ENCODE assay signal across 8 cellular contexts in genomic region chr6:13813621-13814175, GRCh38. TPM values are rescaled to one million over a fixed set of nuclear protein-coding genes. Genes with fewer than 3 reads are reported as not detected.
DNase-seq lines count a peak whose midpoint lies in the region; ATAC-seq and TF ChIP-seq lines count a peak whose summit lies in the region.

No MANE protein-coding gene starts in this region.

- no peaks in the 10 kb centered on the region for H3K9me3 Mint-ChIP-seq in T-cell
- no peaks in the 10 kb centered on the region for H3K9me3 Mint-ChIP-seq in stimulated activated naive CD8-positive, alpha-beta T cell treated with anti-CD3 and anti-CD28 coated beads, Interleukin-15, Interleukin-2, amounts not matched to agents 100 ng/mL and 50 ng/mL, for 24 hours

- POLR2A ChIA-PET in T-cell (lab: Charles Lee) = no interaction called here

- TF ChIP-seq POLR2A in NB4 (IDR thresholded peaks at IDR 0.05; ENCODE audit: extremely low read depth, insufficient read length) = no peak

- no peak for TF ChIP-seq CTCF in NB4 (IDR thresholded peaks at IDR 0.05; ENCODE audit: low read depth, low read length)

- no peaks in the 10 kb centered on the region for H3K27me3 Mint-ChIP-seq in T-cell
- no peaks in the 10 kb centered on the region for H3K27me3 Mint-ChIP-seq in stimulated activated naive CD8-positive, alpha-beta T cell treated with anti-CD3 and anti-CD28 coated beads, Interleukin-15, Interleukin-2, amounts not matched to agents 100 ng/mL and 50 ng/mL, for 24 hours

- peak overlapping the region; percentile 83 for H2AFZ ChIP-seq in ACC112 (ENCODE audit: low read length, unreplicated experiment)

- CTCF ChIA-PET in T-cell (lab: Charles Lee) = interaction anchor here in 1 of 2 donors (0.6 to 0.9 kb wide), 2 partner anchors 19 to 239 kb away, joined by 3 to 6 read pairs; partner anchors contain the start of gene SIRT5

- H3K27me3 ChIP-seq in ACC112 (ENCODE audit: insufficient read depth, low read length) = no peaks in the 10 kb centered on the region

- peaks cover 8% of the 10 kb centered on the region; the same call in 1 of the 2 replicates for H3K36me3 ChIP-seq in ACC112 (ENCODE audit: insufficient read depth, low read length)

- peak overlapping the region; percentile 85 to 87 (median 86) for H3K4me3 Mint-ChIP-seq in T-cell
- peak overlapping the region; percentile 90 for H3K4me3 Mint-ChIP-seq in stimulated activated naive CD8-positive, alpha-beta T cell treated with anti-CD3 and anti-CD28 coated beads, Interleukin-15, Interleukin-2, amounts not matched to agents 100 ng/mL and 50 ng/mL, for 24 hours

- peaks cover 37 to 41% (median 40%) of the 10 kb centered on the region in 3 donors for H3K4me1 Mint-ChIP-seq in T-cell
- peaks cover 46% of the 10 kb centered on the region for H3K4me1 Mint-ChIP-seq in stimulated activated naive CD8-positive, alpha-beta T cell treated with anti-CD3 and anti-CD28 coated beads, Interleukin-15, Interleukin-2, amounts not matched to agents 100 ng/mL and 50 ng/mL, for 24 hours (ENCODE audit: low read depth)

- peak overlapping the region; percentile 47 to 82 for H3K27ac Mint-ChIP-seq in T-cell
- H3K27ac Mint-ChIP-seq in stimulated activated naive CD8-positive, alpha-beta T cell treated with anti-CD3 and anti-CD28 coated beads, Interleukin-15, Interleukin-2, amounts not matched to agents 100 ng/mL and 50 ng/mL, for 24 hours = peak overlapping the region; percentile 82

- ATAC-seq in HG02623 (IDR thresholded peaks at IDR 0.05; ENCODE audit: unreplicated experiment) = peak; percentile 34
- peak in 3 of 4 experiments; percentile 6 to 17 (median 11) for ATAC-seq in T-cell (replicated peaks in 1 of 4)
- ATAC-seq in left lobe of liver = peak; percentile 66

- H3K27ac ChIP-seq in ACC112 (ENCODE audit: low read depth, low read length) = peak overlapping the region; percentile 80

- H3K4me1 ChIP-seq in ACC112 (ENCODE audit: control insufficient read depth, insufficient read depth, low read length, unreplicated experiment) = peaks cover 17% of the 10 kb centered on the region

- no peaks in the 10 kb centered on the region for H3K36me3 Mint-ChIP-seq in T-cell
- peaks cover 4% of the 10 kb centered on the region for H3K36me3 Mint-ChIP-seq in stimulated activated naive CD8-positive, alpha-beta T cell treated with anti-CD3 and anti-CD28 coated beads, Interleukin-15, Interleukin-2, amounts not matched to agents 100 ng/mL and 50 ng/mL, for 24 hours (ENCODE audit: low read depth)

- H3K79me2 ChIP-seq in ACC112 (ENCODE audit: control insufficient read depth, insufficient read depth, low read length, unreplicated experiment) = peaks cover 40% of the 10 kb centered on the region

- H3K4me3 ChIP-seq in ACC112 (ENCODE audit: low read depth, low read length) (peak overlapping the region; percentile 98), NB4 (ENCODE audit: low read depth, low read length) (peak overlapping the region; percentile 89)

- DNase-seq in GM03348 (ENCODE audit: low spot score) (peak; percentile 87), NB4 (ENCODE audit: low read depth) (peak; percentile 78), T-cell (peak in 11 of 34 experiments; percentile 0 to 24 (median 12)), dermis blood vessel endothelial cell (peak; percentile 76), left lobe of liver (ENCODE audit: low spot score) (peak; percentile 84)

RNA-seq across cellular contexts. Expression of gene MCUR1, which starts 0.7 kb away (rescaled TPM):
- total RNA-seq in T-cell (10 to 100 TPM in 2 of 5 donors, 1 to 10 TPM in 3; 7.1 to 12.6 (median 9.3) TPM), dermis blood vessel endothelial cell (8.3 and 15.8 TPM in 2 replicates), left lobe of liver (18.1 TPM)

Comparison
In these comparisons a context has a peak if more than half of its experiments do, and no peak if none do; other contexts are left out.
1. ATAC-seq: peak in every context shown above with its lines; median percentile 66 in left lobe of liver; 34 in HG02623; 11 in T-cell.